Comparison of ENCODE assay signal across 33 cellular contexts in the genomic region with DNA sequence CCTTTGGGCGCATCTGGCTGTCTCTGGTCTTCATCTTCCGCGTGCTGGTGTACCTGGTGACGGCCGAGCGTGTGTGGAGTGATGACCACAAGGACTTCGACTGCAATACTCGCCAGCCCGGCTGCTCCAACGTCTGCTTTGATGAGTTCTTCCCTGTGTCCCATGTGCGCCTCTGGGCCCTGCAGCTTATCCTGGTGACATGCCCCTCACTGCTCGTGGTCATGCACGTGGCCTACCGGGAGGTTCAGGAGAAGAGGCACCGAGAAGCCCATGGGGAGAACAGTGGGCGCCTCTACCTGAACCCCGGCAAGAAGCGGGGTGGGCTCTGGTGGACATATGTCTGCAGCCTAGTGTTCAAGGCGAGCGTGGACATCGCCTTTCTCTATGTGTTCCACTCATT. TPM values are rescaled to one million over a fixed set of nuclear protein-coding genes. Genes with fewer than 3 reads are reported as not detected.
"Had no signal": no experiment of that assay in that cellular context is flagged by ENCODE, and none has a peak within 500 bp of the region (broad histone marks: within the 10 kb centered on the region; RNA-seq: fewer than 3 reads in every experiment).

No MANE protein-coding gene starts in this region.

- DNase-seq: naive thymus-derived CD8-positive, alpha-beta T cell; nephron progenitor cell; nucleus accumbens; ovary; psoas muscle; right cardiac atrium; spleen; stimulated activated CD4-positive, alpha-beta T cell treated with anti-CD3 and anti-CD28 coated beads, Interleukin-12 subunit alpha, Interleukin-12 subunit beta, amount 100 ng/mL, for 4 hours; stimulated activated CD4-positive, alpha-beta T cell treated with anti-CD3 and anti-CD28 coated beads, Interleukin-1b, Interleukin-23, amount 100 ng/mL, for 48 hours; stimulated activated CD4-positive, alpha-beta T cell treated with anti-CD3 and anti-CD28 coated beads, Interleukin-4, amount 100 ng/mL, for 1 hour; stimulated activated CD4-positive, alpha-beta T cell treated with anti-CD3 and anti-CD28 coated beads, Interleukin-4, amount 100 ng/mL, for 4 hours; stimulated activated CD8-positive, alpha-beta memory T cell treated with anti-CD3 and anti-CD28 coated beads, Interleukin-4, amount 100 ng/mL, for 48 hours; stimulated activated naive CD4-positive, alpha-beta T cell; stimulated activated naive CD8-positive, alpha-beta T cell treated with anti-CD3 and anti-CD28 coated beads, Interleukin-15, amount 100 ng/mL, for 72 hours; stimulated activated naive CD8-positive, alpha-beta T cell treated with anti-CD3 and anti-CD28 coated beads, Interleukin-15, Interleukin-2, amounts not matched to agents 100 U/mL and 50 U/mL, for 24 hours; substantia nigra; testis; tibial artery; transverse colon; upper lobe of right lung; uterus had no signal

- ATAC-seq: naive thymus-derived CD8-positive, alpha-beta T cell; natural killer cell treated with Interleukin-12 subunit alpha and Interleukin-12 subunit beta and Interleukin-15 and Interleukin-18, amount 100 ng/mL, for 72 hours; psoas muscle; right cardiac atrium; sciatic nerve; stimulated activated memory B cell treated with anti-CD40 and anti-IgM and Interleukin-4, amounts not matched to agents 10 μg/mL and 1 μg/mL and 100 μg/mL, for 72 hours; stimulated activated naive CD8-positive, alpha-beta T cell treated with anti-CD3 and anti-CD28 coated beads, Interleukin-15, amount 100 ng/mL, for 72 hours; stimulated activated naive CD8-positive, alpha-beta T cell treated with anti-CD3 and anti-CD28 coated beads, Interleukin-15, Interleukin-2, amounts not matched to agents 100 U/mL and 50 U/mL, for 24 hours; upper lobe of right lung had no signal

- H3K4me1 ChIP-seq: parathyroid adenoma, psoas muscle, spleen, testis, tibial artery, transverse colon, upper lobe of right lung, uterus had no signal

- H3K4me2 ChIP-seq: smooth muscle cell had no signal

- H3K4me3 ChIP-seq: ovary, psoas muscle, skin epidermis, smooth muscle cell, spleen, testis, tibial artery, transverse colon, upper lobe of right lung, uterus had no signal

- H3K9me3 ChIP-seq: neutrophil, ovary, psoas muscle, spleen, suprapubic skin, testis, tibial artery, transverse colon, upper lobe of right lung, uterus had no signal

- H3K27me3 ChIP-seq: neutrophil, ovary, suprapubic skin, testis, transverse colon, uterus had no signal

- H3K36me3 ChIP-seq: neutrophil, ovary, spleen, suprapubic skin, tibial artery, transverse colon, upper lobe of right lung, uterus had no signal

- H3K9ac ChIP-seq: parathyroid adenoma had no signal

- H3K79me2 ChIP-seq: parathyroid adenoma had no signal

- H2AFZ ChIP-seq: parathyroid adenoma had no signal

- H3K27ac ChIP-seq: neutrophil, ovary, parathyroid adenoma, psoas muscle, spleen, suprapubic skin, testis, tibial artery, transverse colon, upper lobe of right lung, uterus had no signal

RNA-seq across cellular contexts. Expression of gene GJB4, which starts 2.2 kb away (rescaled TPM):
- total RNA-seq: naive thymus-derived CD8-positive, alpha-beta T cell; natural killer cell treated with Interleukin-12 subunit alpha and Interleukin-12 subunit beta and Interleukin-15 and Interleukin-18, amount 100 ng/mL, for 72 hours; neural crest cell; omental fat pad; ovary; progenitor cell of endocrine pancreas; psoas muscle; right cardiac atrium; sciatic nerve; spleen; testis; upper lobe of right lung; uterus had no signal
- polyA plus RNA-seq: naive thymus-derived CD8-positive, alpha-beta T cell; ovary; psoas muscle; right cardiac atrium; smooth muscle cell; spleen had no signal

RNA-seq across cellular contexts. Expression of gene GJB5, which starts 2.5 kb away (rescaled TPM):
- total RNA-seq: naive thymus-derived CD8-positive, alpha-beta T cell; natural killer cell treated with Interleukin-12 subunit alpha and Interleukin-12 subunit beta and Interleukin-15 and Interleukin-18, amount 100 ng/mL, for 72 hours; neural crest cell; omental fat pad; ovary; progenitor cell of endocrine pancreas; psoas muscle; right cardiac atrium; spleen; testis; transverse colon; upper lobe of right lung had no signal
- polyA plus RNA-seq: naive thymus-derived CD8-positive, alpha-beta T cell; ovary; right cardiac atrium had no signal

RNA-seq across cellular contexts. Expression of gene GJB3, which starts 23.6 kb away (rescaled TPM):
- total RNA-seq: naive thymus-derived CD8-positive, alpha-beta T cell; natural killer cell treated with Interleukin-12 subunit alpha and Interleukin-12 subunit beta and Interleukin-15 and Interleukin-18, amount 100 ng/mL, for 72 hours; neural crest cell; omental fat pad; psoas muscle; right cardiac atrium; spleen had no signal
- polyA plus RNA-seq: naive thymus-derived CD8-positive, alpha-beta T cell; ovary; right cardiac atrium had no signal

RNA-seq across cellular contexts. Expression of gene GJA4, which starts 35.4 kb away (rescaled TPM):
- total RNA-seq: naive thymus-derived CD8-positive, alpha-beta T cell; renal cortical epithelial cell; smooth muscle cell had no signal
- polyA plus RNA-seq: naive thymus-derived CD8-positive, alpha-beta T cell; smooth muscle cell had no signal
